8 cellular contexts compared by ENCODE assay signal in genomic region chr7:74889518-74890129, GRCh38. TPM values are rescaled to one million over a fixed set of nuclear protein-coding genes. Genes with fewer than 3 reads are reported as not detected.
DNase-seq lines count a peak whose midpoint lies in the region; ATAC-seq and TF ChIP-seq lines count a peak whose summit lies in the region.
"Not testable (repeated sequence)": the region's sequence is repeated elsewhere in the genome, so short reads cannot be mapped to it uniquely, and the experiment has no call there.

No MANE protein-coding gene starts in this region.

- not testable (repeated sequence) for H3K27ac Mint-ChIP-seq in activated T-helper 17 cell treated with anti-CD3 and anti-CD28 coated beads, Interleukin-2, amount 50 U/mL, for 72 hours

- H3K27ac ChIP-seq in BLaER1; smooth muscle cell (ENCODE audit: low read depth): not testable (repeated sequence)

- H3K4me1 Mint-ChIP-seq in activated T-helper 17 cell treated with anti-CD3 and anti-CD28 coated beads, Interleukin-2, amount 50 U/mL, for 72 hours: not testable (repeated sequence)

- not testable (repeated sequence) for H3K4me1 ChIP-seq in BLaER1; smooth muscle cell (ENCODE audit: low read depth)

- H3K9me3 Mint-ChIP-seq in activated T-helper 17 cell treated with anti-CD3 and anti-CD28 coated beads, Interleukin-2, amount 50 U/mL, for 72 hours: not testable (repeated sequence)

- not testable (repeated sequence) for H3K4me2 ChIP-seq in BLaER1
- H3K4me2 ChIP-seq in smooth muscle cell: peak overlapping the region; percentile 63

- not testable (repeated sequence) for H3K9ac ChIP-seq in BLaER1; smooth muscle cell (ENCODE audit: low read depth)

- 65% methylated on average over 11 of the region's 31 CpGs for WGBS in smooth muscle cell (ENCODE audit: low lambda C conversion rate)

- not testable (repeated sequence) for H3F3A ChIP-seq in smooth muscle cell (ENCODE audit: low read depth)

- H3K36me3 ChIP-seq in BLaER1; smooth muscle cell (ENCODE audit: low read depth): not testable (repeated sequence)

- not testable (repeated sequence) for H4K20me1 ChIP-seq in BLaER1; smooth muscle cell (ENCODE audit: low read depth)

- H3K4me3 ChIP-seq in BLaER1: peak overlapping the region; percentile 41; the same call in 1 of the 2 replicates
- peak overlapping the region; percentile 41 for H3K4me3 ChIP-seq in Jurkat, Clone E6-1 (ENCODE audit: low read length)
- peak overlapping the region; percentile 26 for H3K4me3 ChIP-seq in choroid plexus epithelial cell (ENCODE audit: low read depth, low read length)
- H3K4me3 ChIP-seq in smooth muscle cell: peak overlapping the region; percentile 30

- not testable (repeated sequence) for H3K36me3 Mint-ChIP-seq in activated T-helper 17 cell treated with anti-CD3 and anti-CD28 coated beads, Interleukin-2, amount 50 U/mL, for 72 hours (ENCODE audit: low read depth)

- H3K79me2 ChIP-seq in smooth muscle cell (ENCODE audit: low read depth): not testable (repeated sequence)

- ATAC-seq in GM19463 (IDR thresholded peaks at IDR 0.05; ENCODE audit: unreplicated experiment) (peak; percentile 21), SK-N-SH treated with all-trans-retinoic acid at 6 μM for 48 hours (0 out of 3 replicates have a peak, but pooled peaks have one; percentile 4), left colon (peak; percentile 20)
- peak; percentile 48 for ATAC-seq in activated T-helper 17 cell treated with anti-CD3 and anti-CD28 coated beads, Interleukin-2, amount 50 U/mL, for 72 hours (replicated peaks)

- not testable (repeated sequence) for H3K27me3 ChIP-seq in BLaER1; smooth muscle cell (ENCODE audit: low read depth)

- TF ChIP-seq CTCF in choroid plexus epithelial cell (conservative IDR thresholded peaks at IDR 0.05; ENCODE audit: low read depth, low read length); smooth muscle cell (IDR thresholded peaks at IDR 0.05; ENCODE audit: borderline replicate concordance, insufficient read depth, poor library complexity, severe bottlenecking): not testable (repeated sequence)

- DNase-seq in Jurkat, Clone E6-1 (ENCODE audit: low read depth, low spot score); choroid plexus epithelial cell (ENCODE audit: low read depth); left colon; smooth muscle cell (lab: John Stamatoyannopoulos, UW; ENCODE audit: unreplicated experiment): not testable (repeated sequence)

- H3K27me3 Mint-ChIP-seq in activated T-helper 17 cell treated with anti-CD3 and anti-CD28 coated beads, Interleukin-2, amount 50 U/mL, for 72 hours: not testable (repeated sequence)

- peak overlapping the region; percentile 44 for H3K4me3 Mint-ChIP-seq in activated T-helper 17 cell treated with anti-CD3 and anti-CD28 coated beads, Interleukin-2, amount 50 U/mL, for 72 hours

- H3K9me3 ChIP-seq in BLaER1; smooth muscle cell (replicated peaks; ENCODE audit: low read depth): not testable (repeated sequence)

- intact Hi-C loops in left colon (cut with DNase I, micrococcal nuclease): not testable (repeated sequence)

- H2AFZ ChIP-seq in smooth muscle cell (ENCODE audit: low read depth): not testable (repeated sequence)

RNA-seq across cellular contexts. Expression of gene GTF2IRD2, which starts 38.2 kb away (rescaled TPM):
- not detected for polyA plus RNA-seq in Jurkat, Clone E6-1 (2012; ENCODE audit: insufficient read depth, insufficient read length)
- 1 to 10 TPM; 1.5 to 8.6 TPM for total RNA-seq in activated T-helper 17 cell treated with anti-CD3 and anti-CD28 coated beads, Interleukin-2, amount 50 U/mL, for 72 hours
- total RNA-seq in left colon: 10 to 100 TPM; 17.3 to 21.2 TPM
- total RNA-seq in smooth muscle cell: 3.0 and 4.6 TPM in 2 replicates
- polyA plus RNA-seq in smooth muscle cell: 9.2 and 18.9 TPM in 2 replicates
